ENCODE assay signal across 1 cellular context in the genomic region with DNA sequence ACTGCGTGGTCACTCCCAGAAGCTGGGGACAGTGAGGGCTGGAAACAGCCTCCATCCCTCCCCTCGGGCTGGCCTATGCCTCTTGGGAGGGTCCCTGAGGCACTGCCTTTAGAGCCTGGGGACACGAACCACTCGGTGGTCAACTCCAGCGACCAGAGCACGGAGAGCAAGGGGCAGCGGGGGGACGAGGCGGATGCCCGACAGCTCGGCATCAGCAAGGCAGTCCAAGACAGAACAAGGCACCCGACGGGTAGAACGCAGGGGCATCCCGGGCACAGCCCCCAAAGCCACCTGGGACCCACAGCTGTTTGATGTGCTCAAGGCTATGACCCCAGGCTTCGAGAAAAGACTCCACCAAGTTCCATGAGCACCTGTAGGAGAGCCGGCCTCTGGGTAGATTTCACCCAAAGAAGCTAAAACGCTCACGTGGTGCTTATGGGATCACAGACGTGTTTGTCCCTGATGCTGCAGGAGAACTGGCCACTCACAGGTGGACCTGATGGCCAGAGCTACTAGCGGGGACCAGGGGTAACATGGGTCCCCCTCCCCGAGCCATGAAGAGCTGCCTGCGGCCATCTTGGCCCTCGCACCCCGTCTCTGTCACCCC.
TF ChIP-seq lines count a peak whose summit lies in the region.

No MANE protein-coding gene starts in this region.

TF ChIP-seq in liver, 16 proteins besides CTCF, POLR2A, EP300 and RAD21 (continued from another document):
- TF ChIP-seq REST (IDR thresholded peaks at IDR 0.05): no peak
- no peak for TF ChIP-seq HNF4G (IDR thresholded peaks at IDR 0.05)
- TF ChIP-seq FOXA2 (IDR thresholded peaks at IDR 0.05): no peak
- no peak for TF ChIP-seq HNF4A (conservative IDR thresholded peaks at IDR 0.05)
